Comparison of ENCODE assay signal across 23 cellular contexts in genomic region chr3:100018806-100019205, GRCh38.
DNase-seq lines count a peak whose midpoint lies in the region; ATAC-seq, FAIRE-seq and TF ChIP-seq lines count a peak whose summit lies in the region.
"Had no signal": no experiment of that assay in that cellular context is flagged by ENCODE, and none has a peak within 500 bp of the region (broad histone marks: within the 10 kb centered on the region; RNA-seq: fewer than 3 reads in every experiment).

No MANE protein-coding gene starts in this region.

- peak overlapping the region; percentile 2 for H3K27ac Mint-ChIP-seq in T-helper 17 cell
- H3K27ac Mint-ChIP-seq: B cell; CD4-positive, CD25-positive, alpha-beta regulatory T cell; CD8-positive, alpha-beta T cell; GM23338 had no signal

- H3K9me3 ChIP-seq in T-helper 17 cell (ENCODE audit: control insufficient read depth, low read length, poor library complexity, severe bottlenecking) (no peaks in the 10 kb centered on the region), keratinocyte (ENCODE audit: control insufficient read depth, low read depth, low read length) (no peaks in the 10 kb centered on the region)
- H3K9me3 ChIP-seq: HAP-1 had no signal

- no peaks in the 10 kb centered on the region for H3K27me3 Mint-ChIP-seq in T-helper 17 cell
- H3K27me3 Mint-ChIP-seq: B cell; CD4-positive, CD25-positive, alpha-beta regulatory T cell had no signal

- H3K36me3 ChIP-seq in keratinocyte (ENCODE audit: control insufficient read depth in 2 of 2, extremely low read depth in 1 of 2, insufficient read depth in 2 of 2, low read length in 2 of 2), result no peaks in the 10 kb centered on the region
- H3K36me3 ChIP-seq: HAP-1 had no signal

- H3K9me1 ChIP-seq in keratinocyte (ENCODE audit: control insufficient read depth, extremely low read depth, insufficient read depth, low read length), result no peaks in the 10 kb centered on the region

- peaks cover 2% of the 10 kb centered on the region for H3K36me3 Mint-ChIP-seq in T-helper 17 cell (ENCODE audit: low read depth)

- H3K4me3 Mint-ChIP-seq in T-helper 17 cell, result no peak overlapping the region
- H3K4me3 Mint-ChIP-seq: B cell; CD4-positive, CD25-positive, alpha-beta regulatory T cell; CD8-positive, alpha-beta T cell; GM23338 had no signal

- H4K20me1 ChIP-seq in keratinocyte (ENCODE audit: control insufficient read depth, extremely low read depth, insufficient read depth, low read length), result no peaks in the 10 kb centered on the region
- H4K20me1 ChIP-seq: BLaER1 had no signal

- DNase-seq in NCI-H2171 treated with DMSO at 0.1 percent for 48 hours (lab: John Stamatoyannopoulos, UW), result peak; percentile 14
- no peak for DNase-seq in NCI-H2171 (lab: John Stamatoyannopoulos, UW)
- DNase-seq in T-helper 17 cell, result no peak
- no peak for DNase-seq in keratinocyte (ENCODE audit: low read depth, low spot score)
- no peak for DNase-seq in NCI-H2081 treated with DMSO at 0.1 percent for 48 hours (lab: John Stamatoyannopoulos, UW)
- DNase-seq in cardiac septum (ENCODE audit: low spot score), result no peak
- no peak for DNase-seq in H4 (ENCODE audit: low spot score)
- DNase-seq: Caco-2; CD4-positive, CD25-positive, alpha-beta regulatory T cell; CD8-positive, alpha-beta T cell; DMS153; DMS79; EL; GDM1 had no signal

- peak; percentile 59 for FAIRE-seq in keratinocyte (lab: Jason Lieb, UNC)
- FAIRE-seq: GM12878, GM18507 had no signal

- no peak overlapping the region for H3K27ac ChIP-seq in keratinocyte (ENCODE audit: control insufficient read depth, insufficient read depth, low read length)
- H3K27ac ChIP-seq: 22Rv1, BLaER1, C4-2B had no signal

- H2AFZ ChIP-seq in keratinocyte (ENCODE audit: control insufficient read depth, low read length), result no peak overlapping the region
- H2AFZ ChIP-seq: GM23338 had no signal

- intact Hi-C loops in cardiac septum (cut with DNase I), result no loop called here

- no peak overlapping the region for H3K4me3 ChIP-seq in keratinocyte (ENCODE audit: control insufficient read depth in 2 of 3, extremely low read depth in 1 of 3, insufficient read depth in 2 of 3, low read depth in 1 of 3, low read length in 3 of 3)
- H3K4me3 ChIP-seq: BLaER1, GM12878, GM23338, HAP-1 had no signal

- ATAC-seq in T-helper 17 cell (no peak), GM19023 (IDR thresholded peaks at IDR 0.05; ENCODE audit: unreplicated experiment) (no peak)
- ATAC-seq: CD8-positive, alpha-beta T cell; GM12878; GM23338 had no signal

- H3K4me1 Mint-ChIP-seq in T-helper 17 cell, result peaks cover 4% of the 10 kb centered on the region
- H3K4me1 Mint-ChIP-seq: B cell had no signal

- no peak overlapping the region for H3K4me2 ChIP-seq in keratinocyte (ENCODE audit: control insufficient read depth, extremely low read depth, insufficient read depth, low read depth, low read length)
- H3K4me2 ChIP-seq: BLaER1, GM23338 had no signal

- no peaks in the 10 kb centered on the region for H3K79me2 ChIP-seq in keratinocyte (ENCODE audit: control insufficient read depth, insufficient read depth, low read length)

- TF ChIP-seq CTCF in keratinocyte (optimal IDR thresholded peaks at IDR 0.05 in 1 of 3, IDR thresholded peaks at IDR 0.05 in 1 of 3, conservative IDR thresholded peaks at IDR 0.05 in 1 of 3; ENCODE audit: extremely low read depth in 1 of 3, insufficient read depth in 2 of 3, low read length in 3 of 3), result no peak

- H3K9ac ChIP-seq in keratinocyte (ENCODE audit: control insufficient read depth, extremely low read depth, insufficient read depth, low read length), result no peak overlapping the region
- H3K9ac ChIP-seq: BLaER1 had no signal

- dilution Hi-C loops in keratinocyte (cut with MboI; ENCODE audit: extremely low pct_ligation_motif_present, low sequenced_read_pairs), result no loop called here

- H3K27me3 ChIP-seq in keratinocyte (ENCODE audit: control insufficient read depth, extremely low read depth, insufficient read depth, low read length), result no peaks in the 10 kb centered on the region
- H3K27me3 ChIP-seq: BLaER1 had no signal

- H3K4me1 ChIP-seq in keratinocyte (ENCODE audit: control insufficient read depth, extremely low read depth, insufficient read depth, low read length), result peaks cover 16% of the 10 kb centered on the region
